In the genomic region with DNA sequence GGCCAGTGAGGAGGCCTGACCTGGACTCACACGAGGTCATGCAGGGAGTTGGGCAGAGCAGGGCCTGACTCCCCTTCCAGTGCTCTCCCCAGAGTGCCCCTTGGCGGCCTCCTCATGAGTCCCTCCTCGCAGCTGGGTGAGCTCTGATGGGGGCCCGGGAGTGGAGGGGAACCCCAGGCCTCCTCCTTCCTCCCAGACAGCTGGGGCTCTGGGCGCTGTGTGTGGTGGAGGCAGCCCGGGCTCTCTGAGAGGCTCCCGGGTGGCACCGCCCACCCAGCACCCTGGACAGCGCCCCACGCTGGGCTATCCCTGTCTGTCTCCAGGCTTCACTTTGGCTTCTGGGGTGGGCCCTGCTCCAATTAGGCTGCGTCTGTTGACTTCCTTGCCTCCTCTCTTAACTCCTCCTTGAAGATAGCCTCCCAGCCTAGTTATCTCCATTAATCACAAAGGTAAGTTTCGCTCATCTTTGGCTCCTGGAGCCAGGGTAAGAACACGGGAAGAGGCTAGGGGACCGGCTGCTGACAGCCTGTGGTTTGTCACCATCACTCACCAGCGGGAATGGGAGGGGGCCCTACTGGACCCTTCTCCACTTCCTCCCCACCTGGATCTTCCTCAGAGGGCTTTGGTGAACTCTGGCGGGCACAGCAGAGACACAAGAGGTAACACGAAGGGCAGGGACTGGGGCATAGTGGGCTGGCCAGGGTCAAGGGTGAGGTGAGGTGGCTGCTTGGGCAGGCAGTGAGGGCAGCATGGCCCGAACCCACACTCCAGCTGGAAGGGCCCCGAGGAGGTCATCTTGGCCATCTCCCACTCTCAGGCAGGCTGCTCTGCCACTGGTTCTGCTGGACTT, we compare ENCODE assay signal across 9 cellular contexts. TPM values are rescaled to one million over a fixed set of nuclear protein-coding genes. Genes with fewer than 3 reads are reported as not detected.
DNase-seq lines count a peak whose midpoint lies in the region; ATAC-seq and TF ChIP-seq lines count a peak whose summit lies in the region.
"Had no signal": no experiment of that assay in that cellular context is flagged by ENCODE, and none has a peak within 500 bp of the region (broad histone marks: within the 10 kb centered on the region; RNA-seq: fewer than 3 reads in every experiment).

No MANE protein-coding gene starts in this region.

- H3K27me3 Mint-ChIP-seq in natural killer cell (ENCODE audit: low read depth in 2 of 2) = peaks cover 0 to 4% of the 10 kb centered on the region in 2 donors

- TF ChIP-seq CTCF in GM06990 (IDR thresholded peaks at IDR 0.05; ENCODE audit: insufficient read depth, low read length, poor library complexity, severe bottlenecking) = no peak
- TF ChIP-seq CTCF in natural killer cell (IDR thresholded peaks at IDR 0.05) = no peak
- TF ChIP-seq CTCF in coronary artery (IDR thresholded peaks at IDR 0.05) = no peak

- no peaks in the 10 kb centered on the region for H3K36me3 Mint-ChIP-seq in natural killer cell

- no peaks in the 10 kb centered on the region for H3K9me3 Mint-ChIP-seq in natural killer cell
- H3K9me3 Mint-ChIP-seq: nephron had no signal

- ATAC-seq in natural killer cell (peak in 2 of 3 donors; percentile 75 to 82), HG02973 (IDR thresholded peaks at IDR 0.05; ENCODE audit: unreplicated experiment) (no peak), HG03457 (IDR thresholded peaks at IDR 0.05; ENCODE audit: unreplicated experiment) (no peak)

- no peak overlapping the region for H3K4me3 ChIP-seq in GM06990 (replicated peaks; ENCODE audit: low read depth, low read length)
- no peak overlapping the region for H3K4me3 ChIP-seq in MG63
- no peak overlapping the region for H3K4me3 ChIP-seq in coronary artery

- H3K27ac ChIP-seq in caudate nucleus (ENCODE audit: low read depth, low read length) = peak overlapping the region; percentile 54
- H3K27ac ChIP-seq in coronary artery = no peak overlapping the region

- H3K27me3 ChIP-seq in GM06990 (replicated peaks; ENCODE audit: control insufficient read depth, insufficient read depth, low read length) (peaks cover under 1% of the 10 kb centered on the region; the same call in 1 of the 2 replicates), MG63 (no peaks in the 10 kb centered on the region; the same call in 1 of the 2 replicates)

- DNase-seq in GM06990 (ENCODE audit: extremely low read depth, insufficient read length) = peak; percentile 36
- DNase-seq in MG63 = peak; percentile 59
- no peak for DNase-seq in caudate nucleus (lab: John Stamatoyannopoulos, UW)
- DNase-seq in natural killer cell = no peak
- no peak for DNase-seq in coronary artery (ENCODE audit: low spot score)
- DNase-seq in mesenteric fat pad (ENCODE audit: low spot score) = no peak

- H3K9me3 ChIP-seq in MG63 = no peaks in the 10 kb centered on the region

- intact Hi-C loops in natural killer cell (cut with micrococcal nuclease) = no loop called here

- no peak overlapping the region for H3K27ac Mint-ChIP-seq in natural killer cell
- H3K27ac Mint-ChIP-seq: nephron had no signal

- no peak overlapping the region for H3K4me3 Mint-ChIP-seq in natural killer cell
- H3K4me3 Mint-ChIP-seq: nephron had no signal

- H3K4me1 Mint-ChIP-seq in natural killer cell = no peaks in the 10 kb centered on the region
- H3K4me1 Mint-ChIP-seq: nephron had no signal

- no peaks in the 10 kb centered on the region for H3K36me3 ChIP-seq in GM06990 (ENCODE audit: control insufficient read depth, insufficient read depth, low read length)
- no peaks in the 10 kb centered on the region for H3K36me3 ChIP-seq in MG63

RNA-seq across cellular contexts. Expression of gene PSD2, which starts 13.1 kb away (rescaled TPM):
- 0.16 TPM in 1 of 2 replicates, not detected in the other for total RNA-seq in MG63 (2014; rRNA removed; shearing (Covaris generic); ENCODE audit: low replicate concordance)
- total RNA-seq in natural killer cell (1 to 10 TPM; 1.3 to 2.5 (median 1.3) TPM), mesenteric fat pad (not detected)

Comparison
In these comparisons a context has a peak if more than half of its experiments do, and no peak if none do; other contexts are left out.
1. DNase-seq: peak in GM06990 (single experiment) and MG63 (single experiment); none in caudate nucleus (0 of 61), natural killer cell (single experiment), coronary artery (single experiment) and mesenteric fat pad (single experiment).
2. ATAC-seq: peak in natural killer cell (2 of 3); none in HG02973 (single experiment) and HG03457 (single experiment).